In genomic region chr3:128653993-128654805, GRCh38 we compare ENCODE assay signal across 8 cellular contexts. TPM values are rescaled to one million over a fixed set of nuclear protein-coding genes. Genes with fewer than 3 reads are reported as not detected.
DNase-seq lines count a peak whose midpoint lies in the region; ATAC-seq and TF ChIP-seq lines count a peak whose summit lies in the region.
"Not testable (repeated sequence)": the region's sequence is repeated elsewhere in the genome, so short reads cannot be mapped to it uniquely, and the experiment has no call there.

No MANE protein-coding gene starts in this region.

- POLR2A ChIA-PET in CD8-positive, alpha-beta T cell (lab: Charles Lee), result interaction anchor here (0.6 to 2.3 kb wide), 3 partner anchors 26 to 400 kb away, joined by 3 to 19 read pairs (median 4); no protein-coding TSS in a partner anchor

- H3K4me1 Mint-ChIP-seq in CD8-positive, alpha-beta T cell (ENCODE audit: low read depth), result peaks cover 20% of the 10 kb centered on the region
- peaks cover 11% of the 10 kb centered on the region for H3K4me1 Mint-ChIP-seq in activated T-helper 1 cell treated with anti-CD3 and anti-CD28 coated beads, Interleukin-12 subunit alpha, Interleukin-12 subunit beta, Interleukin-2, Interleukin-4 antibody, amounts not matched to agents 30 ng/mL and 10 ng/mL and 1 ng/mL, durations not matched to agents 14 hours and 24 hours and 36 hours (ENCODE audit: low read depth)
- H3K4me1 Mint-ChIP-seq in stimulated activated naive CD8-positive, alpha-beta T cell treated with anti-CD3 and anti-CD28 coated beads, Interleukin-15, amount 100 ng/mL, for 72 hours, result peaks cover 14% of the 10 kb centered on the region

- peak overlapping the region; percentile 85 for H3K27ac Mint-ChIP-seq in CD8-positive, alpha-beta T cell
- peak overlapping the region; percentile 52 for H3K27ac Mint-ChIP-seq in activated T-helper 1 cell treated with anti-CD3 and anti-CD28 coated beads, Interleukin-12 subunit alpha, Interleukin-12 subunit beta, Interleukin-2, Interleukin-4 antibody, amounts not matched to agents 30 ng/mL and 10 ng/mL and 1 ng/mL, durations not matched to agents 14 hours and 24 hours and 36 hours
- H3K27ac Mint-ChIP-seq in stimulated activated naive CD8-positive, alpha-beta T cell treated with anti-CD3 and anti-CD28 coated beads, Interleukin-15, amount 100 ng/mL, for 72 hours, result peak overlapping the region; percentile 10 to 66

- H3K9me3 Mint-ChIP-seq in CD8-positive, alpha-beta T cell; activated T-helper 1 cell treated with anti-CD3 and anti-CD28 coated beads, Interleukin-12 subunit alpha, Interleukin-12 subunit beta, Interleukin-2, Interleukin-4 antibody, amounts not matched to agents 30 ng/mL and 10 ng/mL and 1 ng/mL, durations not matched to agents 14 hours and 24 hours and 36 hours; stimulated activated naive CD8-positive, alpha-beta T cell treated with anti-CD3 and anti-CD28 coated beads, Interleukin-15, amount 100 ng/mL, for 72 hours: not testable (repeated sequence)

- TF ChIP-seq CTCF in CD8-positive, alpha-beta T cell (IDR thresholded peaks at IDR 0.05); psoas muscle (IDR thresholded peaks at IDR 0.05): not testable (repeated sequence)

- H3K27ac ChIP-seq in CD8-positive, alpha-beta T cell (ENCODE audit: low read depth, low read length), result peak overlapping the region; percentile 5
- not testable (repeated sequence) for H3K27ac ChIP-seq in psoas muscle

- 45 to 52% (median 52%) methylated on average over 24 of the region's 24 CpGs for WGBS in psoas muscle, 3 donors

- CTCF ChIA-PET in CD8-positive, alpha-beta T cell (lab: Charles Lee), result interaction anchor here (1.1 to 2.3 kb wide), 4 partner anchors 14 to 146 kb away, joined by 4 to 10 read pairs (median 4); no protein-coding TSS in a partner anchor

- H3K27me3 ChIP-seq in CD8-positive, alpha-beta T cell (ENCODE audit: insufficient read depth, low read length); psoas muscle (ENCODE audit: insufficient read depth in 3 of 3, low read length in 2 of 3): not testable (repeated sequence)

- intact Hi-C loops in CD8-positive, alpha-beta T cell (cut with DNase I, micrococcal nuclease), result loop anchor here in 1 of 2 experiments (5.0 kb wide), 2 partner anchors 528 to 663 kb away; partner anchors contain the start of gene CNBP
- intact Hi-C loops in activated T-helper 1 cell treated with anti-CD3 and anti-CD28 coated beads, Interleukin-12 subunit alpha, Interleukin-12 subunit beta, Interleukin-2, Interleukin-4 antibody, amounts not matched to agents 30 ng/mL and 10 ng/mL and 1 ng/mL, durations not matched to agents 14 hours and 24 hours and 36 hours (cut with micrococcal nuclease), result loop anchor here (5.0 kb wide), 3 partner anchors 502 to 973 kb away; partner anchors contain the start of genes EEFSEC and IFT122
- intact Hi-C loops in psoas muscle (cut with DNase I), result not testable (repeated sequence)

- not testable (repeated sequence) for ATAC-seq in CD8-positive, alpha-beta T cell; psoas muscle; stimulated activated naive CD8-positive, alpha-beta T cell treated with anti-CD3 and anti-CD28 coated beads, Interleukin-15, amount 100 ng/mL, for 72 hours

- not testable (repeated sequence) for H3K9me3 ChIP-seq in CD8-positive, alpha-beta T cell (ENCODE audit: low read length); psoas muscle

- not testable (repeated sequence) for H3K36me3 ChIP-seq in CD8-positive, alpha-beta T cell (ENCODE audit: insufficient read depth, low read length); psoas muscle (ENCODE audit: insufficient read depth in 1 of 2, low read depth in 1 of 2)

- peak overlapping the region; percentile 48 for H3K4me3 ChIP-seq in CD8-positive, alpha-beta T cell (ENCODE audit: low read depth, low read length)
- H3K4me3 ChIP-seq in psoas muscle, result peak overlapping the region; percentile 22

- H3K36me3 Mint-ChIP-seq in CD8-positive, alpha-beta T cell; activated T-helper 1 cell treated with anti-CD3 and anti-CD28 coated beads, Interleukin-12 subunit alpha, Interleukin-12 subunit beta, Interleukin-2, Interleukin-4 antibody, amounts not matched to agents 30 ng/mL and 10 ng/mL and 1 ng/mL, durations not matched to agents 14 hours and 24 hours and 36 hours (ENCODE audit: low read depth): not testable (repeated sequence)

- H3K27me3 Mint-ChIP-seq in CD8-positive, alpha-beta T cell (ENCODE audit: low read depth); activated T-helper 1 cell treated with anti-CD3 and anti-CD28 coated beads, Interleukin-12 subunit alpha, Interleukin-12 subunit beta, Interleukin-2, Interleukin-4 antibody, amounts not matched to agents 30 ng/mL and 10 ng/mL and 1 ng/mL, durations not matched to agents 14 hours and 24 hours and 36 hours (ENCODE audit: insufficient read depth); stimulated activated naive CD8-positive, alpha-beta T cell treated with anti-CD3 and anti-CD28 coated beads, Interleukin-15, amount 100 ng/mL, for 72 hours: not testable (repeated sequence)

- H3K4me1 ChIP-seq in CD8-positive, alpha-beta T cell (ENCODE audit: insufficient read depth, low read length); psoas muscle: not testable (repeated sequence)

- peak in 6 of 7 experiments; percentile 11 to 64 (median 34) for DNase-seq in CD8-positive, alpha-beta T cell
- DNase-seq in NCI-H748 (lab: John Stamatoyannopoulos, UW; ENCODE audit: unreplicated experiment), result peak; percentile 62
- peak; percentile 48 for DNase-seq in activated CD4-positive, alpha-beta T cell treated with anti-CD3 and anti-CD28 coated beads for 48 hours
- DNase-seq in activated T-helper 1 cell treated with anti-CD3 and anti-CD28 coated beads, Interleukin-12 subunit alpha, Interleukin-12 subunit beta, Interleukin-2, Interleukin-4 antibody, amounts not matched to agents 30 ng/mL and 10 ng/mL and 1 ng/mL, durations not matched to agents 14 hours and 24 hours and 36 hours (ENCODE audit: low spot score), result peak; percentile 31
- peak; percentile 54 for DNase-seq in central memory CD4-positive, alpha-beta T cell
- peak; percentile 80 for DNase-seq in left kidney (ENCODE audit: low read depth, low spot score)
- not testable (repeated sequence) for DNase-seq in psoas muscle
- peak; percentile 53 to 57 for DNase-seq in stimulated activated naive CD8-positive, alpha-beta T cell treated with anti-CD3 and anti-CD28 coated beads, Interleukin-15, amount 100 ng/mL, for 72 hours

- H3K4me3 Mint-ChIP-seq in CD8-positive, alpha-beta T cell, result peak overlapping the region; percentile 95
- peak overlapping the region; percentile 76 for H3K4me3 Mint-ChIP-seq in activated T-helper 1 cell treated with anti-CD3 and anti-CD28 coated beads, Interleukin-12 subunit alpha, Interleukin-12 subunit beta, Interleukin-2, Interleukin-4 antibody, amounts not matched to agents 30 ng/mL and 10 ng/mL and 1 ng/mL, durations not matched to agents 14 hours and 24 hours and 36 hours
- peak overlapping the region; percentile 78 to 89 for H3K4me3 Mint-ChIP-seq in stimulated activated naive CD8-positive, alpha-beta T cell treated with anti-CD3 and anti-CD28 coated beads, Interleukin-15, amount 100 ng/mL, for 72 hours

RNA-seq across cellular contexts. Expression of gene RPN1, which starts 3.6 kb away (rescaled TPM):
- total RNA-seq in CD8-positive, alpha-beta T cell, result 10 to 100 TPM; 65.7 to 76.5 TPM
- 190 and 194 TPM in 2 replicates for total RNA-seq in activated T-helper 1 cell treated with anti-CD3 and anti-CD28 coated beads, Interleukin-12 subunit alpha, Interleukin-12 subunit beta, Interleukin-2, Interleukin-4 antibody, amounts not matched to agents 30 ng/mL and 10 ng/mL and 1 ng/mL, durations not matched to agents 14 hours and 24 hours and 36 hours
- 100 to 1,000 TPM in 2 of 4 donors, 10 to 100 TPM in 2; 55.5 to 116 (median 91.7) TPM for total RNA-seq in psoas muscle
- 100 to 1,000 TPM; 108 to 197 (median 135) TPM for polyA plus RNA-seq in psoas muscle
